In the genomic region with DNA sequence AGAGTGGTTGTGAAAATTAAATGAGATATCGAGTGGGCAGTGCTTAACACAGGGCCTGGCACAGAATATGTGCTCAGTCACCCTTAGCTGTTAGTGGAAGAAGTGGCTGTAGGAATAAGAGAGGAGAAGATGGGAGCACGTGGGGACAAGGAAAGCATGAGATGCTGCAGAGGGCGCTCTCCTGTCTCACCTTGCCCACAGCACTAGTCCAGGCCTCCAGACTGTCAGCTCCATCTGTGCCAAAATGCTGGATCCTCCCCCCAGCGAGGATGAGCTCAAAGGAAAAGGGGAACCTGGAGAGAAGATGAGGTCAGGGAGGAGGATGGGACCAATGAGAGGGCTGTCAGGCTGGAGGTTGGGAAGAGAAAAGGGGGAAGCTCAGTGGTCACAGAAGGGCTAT, we compare ENCODE assay signal across 1 cellular context.
TF ChIP-seq lines count a peak whose summit lies in the region.

No MANE protein-coding gene starts in this region.

TF ChIP-seq in endothelial cell of umbilical vein, 7 proteins besides CTCF, POLR2A, EP300 and RAD21:
- TF ChIP-seq MAX (IDR thresholded peaks at IDR 0.05; ENCODE audit: insufficient read depth, insufficient read length) (no peak), GATA2 (IDR thresholded peaks at IDR 0.05; ENCODE audit: insufficient read depth, insufficient read length, low read depth, low read length) (no peak), POLR2AphosphoS5 (IDR thresholded peaks at IDR 0.05; ENCODE audit: insufficient read depth, low read depth, low read length) (no peak), FOS (IDR thresholded peaks at IDR 0.05; ENCODE audit: borderline replicate concordance, insufficient read depth, low read length) (no peak), EZH2 (IDR thresholded peaks at IDR 0.05; ENCODE audit: borderline replicate concordance, low read depth, low read length, severe bottlenecking) (no peak), JUN (IDR thresholded peaks at IDR 0.05; ENCODE audit: borderline replicate concordance, insufficient read depth, insufficient read length, low read depth) (no peak), MYC (IDR thresholded peaks at IDR 0.05; ENCODE audit: low read depth, low read length) (no peak)
